8 cellular contexts compared by ENCODE assay signal in the genomic region with DNA sequence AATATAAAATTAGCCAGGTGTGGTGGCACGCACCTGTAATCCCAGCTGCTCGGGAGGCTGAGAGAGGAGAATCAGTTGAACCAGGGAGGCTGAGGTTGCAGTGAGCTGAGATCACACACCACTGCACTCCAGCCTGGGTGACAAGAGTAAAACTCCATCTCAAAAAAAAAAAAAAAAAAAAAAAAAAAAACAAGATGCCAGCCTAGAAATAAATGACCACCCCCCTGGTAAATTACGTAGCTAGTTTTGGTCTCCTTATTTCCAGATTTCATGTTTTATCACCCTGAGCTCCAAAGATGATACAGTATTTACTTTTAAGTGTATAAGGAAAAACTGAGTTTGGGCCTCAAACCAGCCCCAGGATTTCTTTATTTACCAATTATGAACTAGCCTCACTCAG. TPM values are rescaled to one million over a fixed set of nuclear protein-coding genes. Genes with fewer than 3 reads are reported as not detected.
DNase-seq lines count a peak whose midpoint lies in the region; ATAC-seq and TF ChIP-seq lines count a peak whose summit lies in the region.
"Not testable (repeated sequence)": the region's sequence is repeated elsewhere in the genome, so short reads cannot be mapped to it uniquely, and the experiment has no call there.

No MANE protein-coding gene starts in this region.

- H3K4me1 ChIP-seq in BLaER1 treated with 17β-estradiol and CSF1 and Interleukin-3, amounts not matched to agents 10 nM and 100 nM, result peaks cover 78 to 99% (median 90%) of the 10 kb centered on the region in 10 experiments
- peaks cover 90% of the 10 kb centered on the region for H3K4me1 ChIP-seq in DOHH2 (ENCODE audit: control insufficient read depth, low read length)
- H3K4me1 ChIP-seq in Loucy (ENCODE audit: insufficient read depth, low read length, poor library complexity, severe bottlenecking), result peaks cover 59% of the 10 kb centered on the region
- H3K4me1 ChIP-seq in naive thymus-derived CD4-positive, alpha-beta T cell (ENCODE audit: control insufficient read depth in 2 of 2, insufficient read depth in 2 of 2, low read length in 2 of 2), result peaks cover 69 to 81% of the 10 kb centered on the region in 2 donors

- DNase-seq in activated CD8-positive, alpha-beta memory T cell treated with anti-CD3 and anti-CD28 coated beads, Interleukin-2, amount 10 ng/mL, durations not matched to agents 7 days and 5 days; activated naive CD8-positive, alpha-beta T cell treated with anti-CD3 and anti-CD28 coated beads for 36 hours; naive thymus-derived CD4-positive, alpha-beta T cell: not testable (repeated sequence)

- H3K36me3 Mint-ChIP-seq in activated CD8-positive, alpha-beta memory T cell treated with anti-CD3 and anti-CD28 coated beads, Interleukin-2, amount 10 ng/mL, durations not matched to agents 7 days and 5 days, result peaks cover 17% of the 10 kb centered on the region
- H3K36me3 Mint-ChIP-seq in activated naive CD8-positive, alpha-beta T cell treated with anti-CD3 and anti-CD28 coated beads for 36 hours, result peaks cover 31% of the 10 kb centered on the region
- peaks cover 0 to 14% (median 5%) of the 10 kb centered on the region in 5 donors for H3K36me3 Mint-ChIP-seq in naive thymus-derived CD4-positive, alpha-beta T cell
- not testable (repeated sequence) for H3K36me3 Mint-ChIP-seq in stimulated activated memory B cell treated with anti-CD40 and anti-IgM and Interleukin-4, amounts not matched to agents 10 μg/mL and 1 μg/mL and 100 μg/mL, for 72 hours

- peaks cover 1 to 67% (median 21%) of the 10 kb centered on the region in 11 experiments for H3K36me3 ChIP-seq in BLaER1 treated with 17β-estradiol and CSF1 and Interleukin-3, amounts not matched to agents 10 nM and 100 nM
- H3K36me3 ChIP-seq in DOHH2 (ENCODE audit: control insufficient read depth, low read length), result peaks cover 61% of the 10 kb centered on the region
- H3K36me3 ChIP-seq in Loucy (ENCODE audit: insufficient read depth, low read length); SU-DHL-6 (ENCODE audit: low read length); naive thymus-derived CD4-positive, alpha-beta T cell (ENCODE audit: control insufficient read depth in 2 of 3, insufficient read depth in 3 of 3, low read length in 3 of 3): not testable (repeated sequence)

- peaks cover 75% of the 10 kb centered on the region for H3K4me1 Mint-ChIP-seq in activated CD8-positive, alpha-beta memory T cell treated with anti-CD3 and anti-CD28 coated beads, Interleukin-2, amount 10 ng/mL, durations not matched to agents 7 days and 5 days
- H3K4me1 Mint-ChIP-seq in activated naive CD8-positive, alpha-beta T cell treated with anti-CD3 and anti-CD28 coated beads for 36 hours, result peaks cover 87% of the 10 kb centered on the region
- peaks cover 56 to 100% (median 93%) of the 10 kb centered on the region in 7 donors for H3K4me1 Mint-ChIP-seq in naive thymus-derived CD4-positive, alpha-beta T cell
- peaks cover 81% of the 10 kb centered on the region for H3K4me1 Mint-ChIP-seq in stimulated activated memory B cell treated with anti-CD40 and anti-IgM and Interleukin-4, amounts not matched to agents 10 μg/mL and 1 μg/mL and 100 μg/mL, for 72 hours

- H3K27ac ChIP-seq in BLaER1 treated with 17β-estradiol and CSF1 and Interleukin-3, amounts not matched to agents 10 nM and 100 nM, result peak overlapping the region in 7 of 11 experiments; percentile 0 to 34 (median 19); a peak in 8 of 22 replicates
- H3K27ac ChIP-seq in DOHH2 (ENCODE audit: low read depth, low read length) (peak overlapping the region; percentile 55), SU-DHL-6 (ENCODE audit: low read depth, low read length) (peak overlapping the region; percentile 87)
- not testable (repeated sequence) for H3K27ac ChIP-seq in naive thymus-derived CD4-positive, alpha-beta T cell (ENCODE audit: low read depth, low read length)

- peak overlapping the region; percentile 35 to 80 (median 66); a peak in 21 of 22 replicates for H3K4me2 ChIP-seq in BLaER1 treated with 17β-estradiol and CSF1 and Interleukin-3, amounts not matched to agents 10 nM and 100 nM
- peak overlapping the region; percentile 90 for H3K4me2 ChIP-seq in DOHH2 (ENCODE audit: low read length)
- peak overlapping the region; percentile 53 for H3K4me2 ChIP-seq in Loucy (ENCODE audit: low read depth, low read length, poor library complexity, severe bottlenecking)
- peak overlapping the region; percentile 86 for H3K4me2 ChIP-seq in SU-DHL-6 (ENCODE audit: low read depth, low read length, poor library complexity, severe bottlenecking)

- not testable (repeated sequence) for H3K9ac ChIP-seq in BLaER1 treated with 17β-estradiol and CSF1 and Interleukin-3, amounts not matched to agents 10 nM and 100 nM; SU-DHL-6 (ENCODE audit: low read length)
- H3K9ac ChIP-seq in Loucy (ENCODE audit: low read depth, low read length, poor library complexity, severe bottlenecking), result peak overlapping the region; percentile 24

- H3F3A ChIP-seq in DOHH2 (ENCODE audit: control insufficient read depth, insufficient read depth) (peaks cover 29% of the 10 kb centered on the region), Loucy (ENCODE audit: low read depth) (peaks cover 12% of the 10 kb centered on the region), SU-DHL-6 (ENCODE audit: insufficient read depth) (peaks cover 65% of the 10 kb centered on the region)

- not testable (repeated sequence) for H3K9me3 ChIP-seq in BLaER1 treated with 17β-estradiol and CSF1 and Interleukin-3, amounts not matched to agents 10 nM and 100 nM (replicated peaks in 1 of 11); DOHH2 (ENCODE audit: control insufficient read depth, insufficient read depth, low read length); Loucy (ENCODE audit: insufficient read depth, low read depth, low read length); SU-DHL-6 (ENCODE audit: insufficient read depth, low read length); naive thymus-derived CD4-positive, alpha-beta T cell (ENCODE audit: control insufficient read depth in 2 of 3, low read length in 3 of 3)

- H3K9me3 Mint-ChIP-seq in activated CD8-positive, alpha-beta memory T cell treated with anti-CD3 and anti-CD28 coated beads, Interleukin-2, amount 10 ng/mL, durations not matched to agents 7 days and 5 days (ENCODE audit: low read depth); activated naive CD8-positive, alpha-beta T cell treated with anti-CD3 and anti-CD28 coated beads for 36 hours; naive thymus-derived CD4-positive, alpha-beta T cell; stimulated activated memory B cell treated with anti-CD40 and anti-IgM and Interleukin-4, amounts not matched to agents 10 μg/mL and 1 μg/mL and 100 μg/mL, for 72 hours: not testable (repeated sequence)

- ATAC-seq in activated CD8-positive, alpha-beta memory T cell treated with anti-CD3 and anti-CD28 coated beads, Interleukin-2, amount 10 ng/mL, durations not matched to agents 7 days and 5 days; naive thymus-derived CD4-positive, alpha-beta T cell; stimulated activated memory B cell treated with anti-CD40 and anti-IgM and Interleukin-4, amounts not matched to agents 10 μg/mL and 1 μg/mL and 100 μg/mL, for 72 hours: not testable (repeated sequence)

- H3K27ac Mint-ChIP-seq in activated CD8-positive, alpha-beta memory T cell treated with anti-CD3 and anti-CD28 coated beads, Interleukin-2, amount 10 ng/mL, durations not matched to agents 7 days and 5 days, result peak overlapping the region; percentile 7
- H3K27ac Mint-ChIP-seq in activated naive CD8-positive, alpha-beta T cell treated with anti-CD3 and anti-CD28 coated beads for 36 hours, result peak overlapping the region; percentile 38
- peak overlapping the region in 8 of 9 donors; percentile 30 to 89 (median 82) for H3K27ac Mint-ChIP-seq in naive thymus-derived CD4-positive, alpha-beta T cell
- H3K27ac Mint-ChIP-seq in stimulated activated memory B cell treated with anti-CD40 and anti-IgM and Interleukin-4, amounts not matched to agents 10 μg/mL and 1 μg/mL and 100 μg/mL, for 72 hours, result peak overlapping the region; percentile 66

- not testable (repeated sequence) for H2AFZ ChIP-seq in Loucy (ENCODE audit: low read length); SU-DHL-6 (ENCODE audit: low read depth, low read length, severe bottlenecking)

- not testable (repeated sequence) for H3K9me2 ChIP-seq in DOHH2 (replicated peaks; ENCODE audit: control insufficient read depth, low read length); Loucy (replicated peaks; ENCODE audit: low read depth, low read length); SU-DHL-6 (replicated peaks; ENCODE audit: insufficient read depth, low read length)

- not testable (repeated sequence) for TF ChIP-seq CTCF in DOHH2 (IDR thresholded peaks at IDR 0.05; ENCODE audit: low read depth, low read length, poor library complexity, severe bottlenecking); Loucy (conservative IDR thresholded peaks at IDR 0.05; ENCODE audit: low read length); SU-DHL-6 (IDR thresholded peaks at IDR 0.05; ENCODE audit: insufficient read depth, low read length, poor library complexity, severe bottlenecking)

- not testable (repeated sequence) for H3K4me3 ChIP-seq in BLaER1 treated with 17β-estradiol and CSF1 and Interleukin-3, amounts not matched to agents 10 nM and 100 nM; naive thymus-derived CD4-positive, alpha-beta T cell (ENCODE audit: low read length)
- H3K4me3 ChIP-seq in DOHH2 (ENCODE audit: low read length) (peak overlapping the region; percentile 41), Loucy (ENCODE audit: low read length, poor library complexity, severe bottlenecking) (peak overlapping the region; percentile 38), SU-DHL-6 (ENCODE audit: insufficient read depth, low read length, poor library complexity, severe bottlenecking) (peak overlapping the region; percentile 38)

- H3K4me3 Mint-ChIP-seq in activated CD8-positive, alpha-beta memory T cell treated with anti-CD3 and anti-CD28 coated beads, Interleukin-2, amount 10 ng/mL, durations not matched to agents 7 days and 5 days; activated naive CD8-positive, alpha-beta T cell treated with anti-CD3 and anti-CD28 coated beads for 36 hours; stimulated activated memory B cell treated with anti-CD40 and anti-IgM and Interleukin-4, amounts not matched to agents 10 μg/mL and 1 μg/mL and 100 μg/mL, for 72 hours: not testable (repeated sequence)
- peak overlapping the region in 8 of 10 donors; percentile 25 to 81 (median 62) for H3K4me3 Mint-ChIP-seq in naive thymus-derived CD4-positive, alpha-beta T cell

- CTCF ChIA-PET in activated CD8-positive, alpha-beta memory T cell treated with anti-CD3 and anti-CD28 coated beads, Interleukin-2, amount 10 ng/mL, durations not matched to agents 7 days and 5 days (lab: Charles Lee), result interaction anchor here (1.1 kb wide), 1 partner anchor 278 kb away, joined by 3 read pairs; no protein-coding TSS in a partner anchor
- CTCF ChIA-PET in naive thymus-derived CD4-positive, alpha-beta T cell (lab: Charles Lee), result not testable (repeated sequence)

- peaks cover 83 to 100% (median 100%) of the 10 kb centered on the region in 11 experiments for H4K20me1 ChIP-seq in BLaER1 treated with 17β-estradiol and CSF1 and Interleukin-3, amounts not matched to agents 10 nM and 100 nM
- not testable (repeated sequence) for H4K20me1 ChIP-seq in DOHH2 (ENCODE audit: control insufficient read depth, insufficient read depth, low read depth, low read length)
- H4K20me1 ChIP-seq in Loucy (ENCODE audit: insufficient read depth, low read length, poor library complexity, severe bottlenecking) (peaks cover 93% of the 10 kb centered on the region), SU-DHL-6 (ENCODE audit: low read depth, low read length) (peaks cover 16% of the 10 kb centered on the region; the same call in 1 of the 2 replicates)

- not testable (repeated sequence) for H3K27me3 ChIP-seq in BLaER1 treated with 17β-estradiol and CSF1 and Interleukin-3, amounts not matched to agents 10 nM and 100 nM; DOHH2 (ENCODE audit: control insufficient read depth, low read length); Loucy (ENCODE audit: insufficient read depth, low read length, poor library complexity, severe bottlenecking); SU-DHL-6 (ENCODE audit: low read length); naive thymus-derived CD4-positive, alpha-beta T cell (ENCODE audit: control insufficient read depth in 2 of 2, insufficient read depth in 2 of 2, low read length in 2 of 2)

- not testable (repeated sequence) for H3K27me3 Mint-ChIP-seq in activated CD8-positive, alpha-beta memory T cell treated with anti-CD3 and anti-CD28 coated beads, Interleukin-2, amount 10 ng/mL, durations not matched to agents 7 days and 5 days; activated naive CD8-positive, alpha-beta T cell treated with anti-CD3 and anti-CD28 coated beads for 36 hours; naive thymus-derived CD4-positive, alpha-beta T cell; stimulated activated memory B cell treated with anti-CD40 and anti-IgM and Interleukin-4, amounts not matched to agents 10 μg/mL and 1 μg/mL and 100 μg/mL, for 72 hours

- H3K79me2 ChIP-seq in DOHH2 (ENCODE audit: control insufficient read depth, low read length) (peaks cover 100% of the 10 kb centered on the region), Loucy (ENCODE audit: insufficient read depth, low read length) (peaks cover 100% of the 10 kb centered on the region), SU-DHL-6 (ENCODE audit: insufficient read depth, low read length) (peaks cover 99% of the 10 kb centered on the region)

- intact Hi-C loops in naive thymus-derived CD4-positive, alpha-beta T cell (cut with micrococcal nuclease), result loop anchor here in 1 of 2 donors (1.0 to 2.0 kb wide), 2 partner anchors 8 to 13 kb away; no protein-coding TSS in a partner anchor

- POLR2A ChIA-PET in naive thymus-derived CD4-positive, alpha-beta T cell (lab: Charles Lee), result interaction anchor here (1.3 kb wide), 1 partner anchor 9 kb away, joined by 5 read pairs; no protein-coding TSS in a partner anchor

RNA-seq across cellular contexts. Expression of a gene that starts 26.7 kb away (rescaled TPM):
- 100 to 1,000 TPM; 211 to 252 TPM for total RNA-seq in activated CD8-positive, alpha-beta memory T cell treated with anti-CD3 and anti-CD28 coated beads, Interleukin-2, amount 10 ng/mL, durations not matched to agents 7 days and 5 days
- total RNA-seq in activated naive CD8-positive, alpha-beta T cell treated with anti-CD3 and anti-CD28 coated beads for 36 hours, result 100 to 1,000 TPM; 239 to 245 TPM
- total RNA-seq in naive thymus-derived CD4-positive, alpha-beta T cell, result 100 to 1,000 TPM; 202 to 287 (median 223) TPM
- polyA plus RNA-seq in naive thymus-derived CD4-positive, alpha-beta T cell, result 100 to 1,000 TPM; 482 to 596 TPM

RNA-seq across cellular contexts. Expression of a gene that starts 49.3 kb away (rescaled TPM):
- total RNA-seq in activated CD8-positive, alpha-beta memory T cell treated with anti-CD3 and anti-CD28 coated beads, Interleukin-2, amount 10 ng/mL, durations not matched to agents 7 days and 5 days, result 100 to 1,000 TPM; 127 to 141 TPM
- total RNA-seq in activated naive CD8-positive, alpha-beta T cell treated with anti-CD3 and anti-CD28 coated beads for 36 hours, result 100 to 1,000 TPM; 156 to 158 TPM
- 10 to 100 TPM; 45.2 to 80.9 (median 69.0) TPM for total RNA-seq in naive thymus-derived CD4-positive, alpha-beta T cell
- 10 to 100 TPM; 25.5 to 48.9 TPM for polyA plus RNA-seq in naive thymus-derived CD4-positive, alpha-beta T cell

Comparison
In these comparisons a context has a peak if more than half of its experiments do, and no peak if none do; other contexts are left out.
1. H3K27ac Mint-ChIP-seq: peak in every context shown above with its lines; median percentile 82 in naive thymus-derived CD4-positive, alpha-beta T cell; 66 in stimulated activated memory B cell treated with anti-CD40 and anti-IgM and Interleukin-4, amounts not matched to agents 10 μg/mL and 1 μg/mL and 100 μg/mL, for 72 hours; 38 in activated naive CD8-positive, alpha-beta T cell treated with anti-CD3 and anti-CD28 coated beads for 36 hours; 7 in activated CD8-positive, alpha-beta memory T cell treated with anti-CD3 and anti-CD28 coated beads, Interleukin-2, amount 10 ng/mL, durations not matched to agents 7 days and 5 days.